ENCODE assay signal across 1 cellular context in genomic region chr14:65226824-65227604, GRCh38.
TF ChIP-seq lines count a peak whose summit lies in the region.

No MANE protein-coding gene starts in this region.

TF ChIP-seq in HEK293, 187 proteins besides CTCF, POLR2A, EP300 and RAD21 (continued from another document):
- TF ChIP-seq, protein P1, sequence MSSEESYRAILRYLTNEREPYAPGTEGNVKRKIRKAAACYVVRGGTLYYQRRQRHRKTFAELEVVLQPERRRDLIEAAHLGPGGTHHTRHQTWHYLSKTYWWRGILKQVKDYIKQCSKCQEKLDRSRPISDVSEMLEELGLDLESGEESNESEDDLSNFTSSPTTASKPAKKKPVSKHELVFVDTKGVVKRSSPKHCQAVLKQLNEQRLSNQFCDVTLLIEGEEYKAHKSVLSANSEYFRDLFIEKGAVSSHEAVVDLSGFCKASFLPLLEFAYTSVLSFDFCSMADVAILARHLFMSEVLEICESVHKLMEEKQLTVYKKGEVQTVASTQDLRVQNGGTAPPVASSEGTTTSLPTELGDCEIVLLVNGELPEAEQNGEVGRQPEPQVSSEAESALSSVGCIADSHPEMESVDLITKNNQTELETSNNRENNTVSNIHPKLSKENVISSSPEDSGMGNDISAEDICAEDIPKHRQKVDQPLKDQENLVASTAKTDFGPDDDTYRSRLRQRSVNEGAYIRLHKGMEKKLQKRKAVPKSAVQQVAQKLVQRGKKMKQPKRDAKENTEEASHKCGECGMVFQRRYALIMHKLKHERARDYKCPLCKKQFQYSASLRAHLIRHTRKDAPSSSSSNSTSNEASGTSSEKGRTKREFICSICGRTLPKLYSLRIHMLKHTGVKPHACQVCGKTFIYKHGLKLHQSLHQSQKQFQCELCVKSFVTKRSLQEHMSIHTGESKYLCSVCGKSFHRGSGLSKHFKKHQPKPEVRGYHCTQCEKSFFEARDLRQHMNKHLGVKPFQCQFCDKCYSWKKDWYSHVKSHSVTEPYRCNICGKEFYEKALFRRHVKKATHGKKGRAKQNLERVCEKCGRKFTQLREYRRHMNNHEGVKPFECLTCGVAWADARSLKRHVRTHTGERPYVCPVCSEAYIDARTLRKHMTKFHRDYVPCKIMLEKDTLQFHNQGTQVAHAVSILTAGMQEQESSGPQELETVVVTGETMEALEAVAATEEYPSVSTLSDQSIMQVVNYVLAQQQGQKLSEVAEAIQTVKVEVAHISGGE (tag by site-specific recombination; conservative IDR thresholded peaks at IDR 0.05; ENCODE audit: low read depth): no peak
- TF ChIP-seq ZNF19 (tag by site-specific recombination; IDR thresholded peaks at IDR 0.05; ENCODE audit: low read depth): no peak
